8 cellular contexts compared by ENCODE assay signal in the genomic region with DNA sequence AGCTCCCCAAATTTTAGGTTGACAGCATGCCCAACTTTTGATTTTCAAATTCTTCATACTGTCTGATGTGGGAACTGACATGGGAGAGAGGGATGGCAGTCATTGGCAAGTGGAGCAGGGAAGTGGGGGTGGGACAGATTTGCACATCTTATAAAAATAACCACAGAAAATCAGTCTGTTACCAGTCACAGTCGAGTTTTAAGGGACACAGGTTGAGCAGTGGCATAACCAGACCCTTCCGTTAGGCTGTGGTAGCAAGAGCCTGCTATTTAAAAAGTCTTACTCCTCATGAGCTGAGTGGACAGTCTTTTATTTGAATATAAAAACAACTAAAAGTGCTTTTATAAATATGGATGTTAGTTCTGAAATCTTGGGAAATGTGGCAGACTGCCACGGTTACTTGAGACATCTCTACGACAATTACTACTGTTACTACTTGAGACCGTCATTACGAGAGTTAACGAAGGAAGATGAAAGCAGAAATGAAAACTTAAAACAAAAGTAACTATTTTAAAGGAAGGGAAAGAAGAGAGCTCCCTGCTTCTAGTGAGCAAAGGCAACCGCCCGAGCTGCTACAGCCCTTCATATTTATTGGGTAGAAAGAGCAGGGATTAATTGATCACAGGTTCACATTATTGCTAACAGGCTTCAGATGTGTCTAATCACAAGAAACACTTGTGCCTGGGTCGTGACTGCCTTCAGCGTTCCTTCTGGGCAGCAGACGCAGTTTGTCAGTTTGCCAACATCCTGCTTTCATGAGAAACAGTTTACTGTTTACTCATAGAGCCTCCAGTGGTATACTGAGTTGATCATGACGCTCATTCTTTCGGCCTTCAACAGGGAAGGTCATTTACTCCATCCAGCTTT.
DNase-seq lines count a peak whose midpoint lies in the region; ATAC-seq and TF ChIP-seq lines count a peak whose summit lies in the region.

No MANE protein-coding gene starts in this region.

- H3K4me1 ChIP-seq in OCI-LY1 (ENCODE audit: insufficient read depth, low read length, severe bottlenecking): peaks cover 46% of the 10 kb centered on the region
- H3K4me1 ChIP-seq in skeletal muscle tissue (ENCODE audit: control insufficient read depth in 3 of 3, insufficient read depth in 3 of 3, low read length in 3 of 3): no peaks in the 10 kb centered on the region
- H3K4me1 ChIP-seq in ovary (ENCODE audit: insufficient read depth): no peaks in the 10 kb centered on the region

- H3K27ac ChIP-seq in OCI-LY1 (ENCODE audit: low read depth, low read length, poor library complexity, severe bottlenecking) (peak overlapping the region; percentile 53), skeletal muscle tissue (ENCODE audit: low read depth, low read length) (peak overlapping the region; percentile 1), ovary (no peak overlapping the region)

- no peaks in the 10 kb centered on the region for H3K79me2 ChIP-seq in OCI-LY1 (ENCODE audit: insufficient read depth, low read length)

- intact Hi-C loops in ovary (cut with DNase I): loop anchor here in 1 of 4 donors (10.0 kb wide), 1 partner anchor 173 kb away; no protein-coding TSS in a partner anchor

- no peak for TF ChIP-seq POLR2A in ovary (IDR thresholded peaks at IDR 0.05)

- no peaks in the 10 kb centered on the region for H3K9me3 ChIP-seq in OCI-LY1 (ENCODE audit: low read length)
- H3K9me3 ChIP-seq in skeletal muscle tissue (ENCODE audit: control insufficient read depth in 3 of 3, low read length in 3 of 3): no peaks in the 10 kb centered on the region
- H3K9me3 ChIP-seq in ovary: no peaks in the 10 kb centered on the region

- H3K27me3 ChIP-seq in OCI-LY1 (ENCODE audit: insufficient read depth, low read length) (no peaks in the 10 kb centered on the region), skeletal muscle tissue (ENCODE audit: control insufficient read depth in 3 of 3, insufficient read depth in 3 of 3, low read length in 3 of 3) (no peaks in the 10 kb centered on the region), ovary (no peaks in the 10 kb centered on the region)

- no peaks in the 10 kb centered on the region for H4K20me1 ChIP-seq in OCI-LY1 (ENCODE audit: insufficient read depth, low read length)

- no peaks in the 10 kb centered on the region for H3F3A ChIP-seq in OCI-LY1 (ENCODE audit: insufficient read depth, low read length)

- no peak overlapping the region for H3K4me3 ChIP-seq in OCI-LY1 (ENCODE audit: low read depth, low read length, poor library complexity, severe bottlenecking)
- H3K4me3 ChIP-seq in skeletal muscle tissue (ENCODE audit: low read length in 3 of 3): no peak overlapping the region
- H3K4me3 ChIP-seq in ovary: no peak overlapping the region

- peak overlapping the region; percentile 49; the same call in 1 of the 2 replicates for H2AFZ ChIP-seq in OCI-LY1 (ENCODE audit: low read length)

- TF ChIP-seq CTCF in OCI-LY1 (IDR thresholded peaks at IDR 0.05; ENCODE audit: low read length) (no peak), ovary (IDR thresholded peaks at IDR 0.05) (no peak)

- WGBS in ovary, 3 donors: 51 to 79% (median 65%) methylated on average over 14 of the region's 14 CpGs

- peak overlapping the region; percentile 31; the same call in 1 of the 2 replicates for H3K9ac ChIP-seq in OCI-LY1 (ENCODE audit: low read length)
- H3K9ac ChIP-seq in skeletal muscle tissue (ENCODE audit: low read depth in 1 of 3, low read length in 3 of 3): no peak overlapping the region

- no peaks in the 10 kb centered on the region for H3K9me2 ChIP-seq in OCI-LY1 (ENCODE audit: low read depth, low read length)

- H3K36me3 ChIP-seq in OCI-LY1 (ENCODE audit: insufficient read depth, low read length): peaks cover 11% of the 10 kb centered on the region; the same call in 1 of the 2 replicates
- H3K36me3 ChIP-seq in skeletal muscle tissue (ENCODE audit: control insufficient read depth in 3 of 3, insufficient read depth in 3 of 3, low read length in 3 of 3): no peaks in the 10 kb centered on the region
- H3K36me3 ChIP-seq in ovary: no peaks in the 10 kb centered on the region

- ATAC-seq in GM18873 (IDR thresholded peaks at IDR 0.05; ENCODE audit: low FRiP score, unreplicated experiment): peak; percentile 68
- peak; percentile 68 for ATAC-seq in HG02678 (IDR thresholded peaks at IDR 0.05; ENCODE audit: unreplicated experiment)

- peak overlapping the region; percentile 33 for H3K4me2 ChIP-seq in OCI-LY1 (ENCODE audit: low read length)

- no peak for TF ChIP-seq EP300 in ovary (IDR thresholded peaks at IDR 0.05)

- DNase-seq in putamen (ENCODE audit: low spot score): no peak
- DNase-seq in NAMALWA (ENCODE audit: low spot score): no peak
- no peak for DNase-seq in GM19238 (ENCODE audit: insufficient read length, low spot score)
- no peak for DNase-seq in ovary

Comparison
In these comparisons a context has a peak if more than half of its experiments do, and no peak if none do; other contexts are left out.
1. H3K27ac ChIP-seq: peak in OCI-LY1 (single experiment) and skeletal muscle tissue (single experiment); none in ovary (0 of 2).